Comparison of ENCODE assay signal across 8 cellular contexts in genomic region chr16:20899503-20900298, GRCh38. TPM values are rescaled to one million over a fixed set of nuclear protein-coding genes. Genes with fewer than 3 reads are reported as not detected.
A peak's percentile ranks its signal among the peaks of the same experiment; 100 is the strongest.
DNase-seq lines count a peak whose midpoint lies in the region; ATAC-seq, FAIRE-seq and TF ChIP-seq lines count a peak whose summit lies in the region.

No MANE protein-coding gene starts in this region.

- H4K20me1 ChIP-seq in GM12878 (ENCODE audit: control insufficient read depth, insufficient read depth): no peaks in the 10 kb centered on the region

- no peaks in the 10 kb centered on the region for H3K9me3 ChIP-seq in GM12878 (replicated peaks; ENCODE audit: control insufficient read depth, insufficient read depth, low read length)

- TF ChIP-seq EP300 in GM12878 (IDR thresholded peaks at IDR 0.05; ENCODE audit: borderline replicate concordance in 1 of 2, control insufficient read depth in 1 of 2, low read depth in 2 of 2, low read length in 2 of 2): no peak

- FAIRE-seq in GM12878 (lab: Jason Lieb, UNC): no peak

- peak overlapping the region; percentile 62 for H2AFZ ChIP-seq in GM12878 (ENCODE audit: control insufficient read depth, low read depth, low read length)

- SMC1A ChIA-PET in GM12878 (lab: Charles Lee; ENCODE audit: uncharacterized antibody, unreplicated experiment): interaction anchor here (0.8 to 5.6 kb wide), 12 partner anchors 10 to 259 kb away, joined by 3 to 42 read pairs (median 6); no protein-coding TSS in a partner anchor

- DNase-seq in COLO668 (lab: John Stamatoyannopoulos, UW; ENCODE audit: unreplicated experiment) (peak; percentile 49), LNCaP clone FGC (ENCODE audit: low read depth) (no peak), GM12878 (ENCODE audit: low read depth, low spot score) (no peak), left lobe of liver (ENCODE audit: low spot score) (peak; percentile 75), substantia nigra (lab: John Stamatoyannopoulos, UW) (peak in 23 of 49 donors; percentile 17 to 67 (median 44)), NCI-H1930 (lab: John Stamatoyannopoulos, UW) (no peak), NCI-H510A (lab: John Stamatoyannopoulos, UW) (no peak)
- no peak for DNase-seq in stimulated activated CD4-positive, alpha-beta T cell treated with anti-CD3 and anti-CD28 coated beads, Interleukin-2, amount 100 ng/mL, for 48 hours

- TF ChIP-seq POLR2A in GM12878 (IDR thresholded peaks at IDR 0.05; ENCODE audit: low read depth, low read length): no peak

- peaks cover 22% of the 10 kb centered on the region for H3K4me1 ChIP-seq in GM12878 (ENCODE audit: control insufficient read depth, insufficient read depth, low read length)

- H3K9ac ChIP-seq in GM12878 (ENCODE audit: control insufficient read depth, insufficient read depth, low read length): peak overlapping the region; percentile 89

- TF ChIP-seq CTCF in LNCaP clone FGC (IDR thresholded peaks at IDR 0.05; ENCODE audit: control insufficient read depth, extremely low read depth, insufficient read depth): no peak
- no peak for TF ChIP-seq CTCF in GM12878 (IDR thresholded peaks at IDR 0.05 in 2 of 3, conservative IDR thresholded peaks at IDR 0.05 in 1 of 3; ENCODE audit: control insufficient read depth in 2 of 3, extremely low read depth in 1 of 3, insufficient read depth in 1 of 3, low read depth in 3 of 3, low read length in 3 of 3)

- no TSS peak for BruUV-seq in GM12878 (replicated peaks; lab: Mats Ljungman, UMichigan)

- no peaks in the 10 kb centered on the region for H3K27me3 ChIP-seq in GM12878 (replicated peaks in 1 of 2; ENCODE audit: control insufficient read depth in 2 of 2, insufficient read depth in 2 of 2, low read length in 1 of 2)

- RAD21 ChIA-PET in GM12878 (lab: Charles Lee; ENCODE audit: unreplicated experiment): interaction anchor here (0.6 to 3.8 kb wide), 7 partner anchors 21 to 93 kb away, joined by 3 to 31 read pairs (median 7); partner anchors contain the start of genes ERI2 and REXO5

- under 1% methylated on average over 13 of the region's 23 CpGs for WGBS in GM12878 (ENCODE audit: insufficient coverage, insufficient replicate concordance, low lambda C conversion rate, missing lambda C conversion rate)

- in situ Hi-C loops in GM12878 (cut with MboI): loop anchor here (5.0 kb wide), 1 partner anchor 48 kb away; no protein-coding TSS in a partner anchor

- peaks cover 25% of the 10 kb centered on the region for H3K79me2 ChIP-seq in GM12878 (ENCODE audit: control insufficient read depth, insufficient read depth, low read length)

- H3K4me3 ChIP-seq in LNCaP clone FGC (ENCODE audit: low read depth, low read length) (peak overlapping the region; percentile 86), GM12878 (peak overlapping the region; percentile 82)

- TF ChIP-seq RAD21 in GM12878 (IDR thresholded peaks at IDR 0.05; ENCODE audit: insufficient read depth, low read depth, low read length): no peak

- H3K36me3 ChIP-seq in GM12878 (ENCODE audit: control insufficient read depth in 2 of 2, insufficient read depth in 2 of 2, low read length in 1 of 2): no peaks in the 10 kb centered on the region; a peak in 1 of 4 replicates

- intact Hi-C loops in GM12878 (cut with micrococcal nuclease; ENCODE audit: unreplicated experiment): loop anchor here (2.0 kb wide), 2 partner anchors 25 to 93 kb away; partner anchors contain the start of genes ERI2 and REXO5

- H3K4me2 ChIP-seq in GM12878 (ENCODE audit: control insufficient read depth, insufficient read depth): peak overlapping the region; percentile 82

- peak overlapping the region; percentile 47 for H3K27ac ChIP-seq in GM12878 (ENCODE audit: control insufficient read depth, insufficient read depth)
- peak overlapping the region; percentile 86 for H3K27ac ChIP-seq in substantia nigra (ENCODE audit: low read depth, low read length, poor library complexity, severe bottlenecking)

- POLR2A ChIA-PET in GM12878 (lab: Charles Lee): interaction anchor here (0.6 to 4.3 kb wide), 11 partner anchors 12 to 95 kb away, joined by 3 to 27 read pairs (median 5); no protein-coding TSS in a partner anchor

- CTCF ChIA-PET in GM12878 (lab: Yijun Ruan, JAX): interaction anchor here (1.0 to 5.6 kb wide), 8 partner anchors 12 to 95 kb away, joined by 3 to 36 read pairs (median 4); partner anchors contain the start of genes ERI2 and REXO5

- ATAC-seq in GM12878 (peak; percentile 1; the same call in 1 of the 3 replicates), left lobe of liver (peak; percentile 63)

TF ChIP-seq in GM12878, 131 proteins besides CTCF, POLR2A, EP300 and RAD21:
- TF ChIP-seq TARDBP (IDR thresholded peaks at IDR 0.05; ENCODE audit: borderline replicate concordance) (no peak), ASH2L (IDR thresholded peaks at IDR 0.05; ENCODE audit: borderline replicate concordance, low read depth) (no peak), ELK1 (IDR thresholded peaks at IDR 0.05; ENCODE audit: low read depth, low read length) (no peak), SIN3A (IDR thresholded peaks at IDR 0.05; ENCODE audit: low read depth, low read length) (no peak), MYB (IDR thresholded peaks at IDR 0.05; ENCODE audit: borderline replicate concordance, low read depth, low read length) (no peak), MXI1 (IDR thresholded peaks at IDR 0.05; ENCODE audit: low read depth, low read length) (peak; percentile 50; the same call in 1 of the 2 replicates)
- TF ChIP-seq, protein P1, sequence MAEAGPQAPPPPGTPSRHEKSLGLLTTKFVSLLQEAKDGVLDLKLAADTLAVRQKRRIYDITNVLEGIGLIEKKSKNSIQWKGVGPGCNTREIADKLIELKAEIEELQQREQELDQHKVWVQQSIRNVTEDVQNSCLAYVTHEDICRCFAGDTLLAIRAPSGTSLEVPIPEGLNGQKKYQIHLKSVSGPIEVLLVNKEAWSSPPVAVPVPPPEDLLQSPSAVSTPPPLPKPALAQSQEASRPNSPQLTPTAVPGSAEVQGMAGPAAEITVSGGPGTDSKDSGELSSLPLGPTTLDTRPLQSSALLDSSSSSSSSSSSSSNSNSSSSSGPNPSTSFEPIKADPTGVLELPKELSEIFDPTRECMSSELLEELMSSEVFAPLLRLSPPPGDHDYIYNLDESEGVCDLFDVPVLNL (IDR thresholded peaks at IDR 0.05; ENCODE audit: low read depth, low read length): no peak

RNA-seq across cellular contexts. Expression of gene DCUN1D3, which starts 0.5 kb away (rescaled TPM):
- 6.1 and 7.6 TPM in 2 replicates for total RNA-seq in GM12878 (2013; cell fraction: nucleolus; rRNA removed)
- total RNA-seq in GM12878 (2014; rRNA removed): 2.4 and 2.8 TPM in 2 replicates
- total RNA-seq in GM12878 (2014; rRNA removed; fragmentation: Illumina TruSeq; extraction: Trizol): 2.3 and 2.5 TPM in 2 replicates
- 3.5 and 3.7 TPM in 2 replicates for total RNA-seq in GM12878 (2021)
- polyA plus RNA-seq in GM12878 (2011; ENCODE audit: low read depth): 1.7 TPM
- 4.5 and 5.5 TPM in 2 replicates for polyA plus RNA-seq in GM12878 (2011; rRNA removed)
- polyA plus RNA-seq in GM12878 (2011; cell fraction: cytosol; rRNA removed): 3.1 and 3.5 TPM in 2 replicates
- 6.2 and 7.4 TPM in 2 replicates for polyA plus RNA-seq in GM12878 (2011; cell fraction: nucleus; rRNA removed)
- polyA plus RNA-seq in GM12878 (2012): 2.1 and 2.6 TPM in 2 replicates
- 1.6 and 1.8 TPM in 2 replicates for polyA plus RNA-seq in GM12878 (2014; fragmentation: Illumina TruSeq; extraction: Trizol)
- polyA plus RNA-seq in GM12878 (2014; fragmentation: Nextera tagmentation; extraction: Ambion mirVana): 1 to 10 TPM in 1 of 2 experiments, under 1 TPM in 1; 0.47 to 1.2 TPM
- polyA plus RNA-seq in GM12878 (2014; rRNA removed): 1.9 TPM in 2 replicates
- 1 to 10 TPM; 1.3 to 1.8 TPM for polyA plus RNA-seq in GM12878 (2016; fragmentation: Nextera tagmentation; extraction: Ambion mirVana)
- polyA minus RNA-seq in GM12878 (2011; rRNA and poly(A)+ RNA removed): 6.0 and 7.6 TPM in 2 replicates
- polyA minus RNA-seq in GM12878 (2011; cell fraction: cytosol; rRNA and poly(A)+ RNA removed): 2.4 and 2.9 TPM in 2 replicates
- polyA minus RNA-seq in GM12878 (2011; cell fraction: nucleus; rRNA and poly(A)+ RNA removed): 5.8 and 7.0 TPM in 2 replicates
- total RNA-seq in left lobe of liver: 15.0 TPM

RNA-seq across cellular contexts. Expression of gene LYRM1, which starts 0.9 kb away (rescaled TPM):
- total RNA-seq in GM12878 (2013; cell fraction: nucleolus; rRNA removed): 12.4 and 15.2 TPM in 2 replicates
- total RNA-seq in GM12878 (2014; rRNA removed) (24.9 and 27.2 TPM in 2 replicates), GM12878 (2014; rRNA removed; fragmentation: Illumina TruSeq; extraction: Trizol) (37.2 and 41.0 TPM in 2 replicates), GM12878 (2021) (18.4 and 19.4 TPM in 2 replicates), left lobe of liver (33.9 TPM)
- polyA plus RNA-seq in GM12878 (2011; ENCODE audit: low read depth): 26.1 TPM
- polyA plus RNA-seq in GM12878 (2011; rRNA removed) (54.4 and 81.5 TPM in 2 replicates), GM12878 (2014; fragmentation: Illumina TruSeq; extraction: Trizol) (43.8 and 44.8 TPM in 2 replicates), GM12878 (2014; fragmentation: Nextera tagmentation; extraction: Ambion mirVana) (10 to 100 TPM; 36.9 to 43.7 TPM), GM12878 (2014; rRNA removed) (29.3 and 30.2 TPM in 2 replicates), GM12878 (2016; fragmentation: Nextera tagmentation; extraction: Ambion mirVana) (10 to 100 TPM; 38.9 to 40.5 TPM)
- 28.2 and 33.0 TPM in 2 replicates for polyA plus RNA-seq in GM12878 (2011; cell fraction: cytosol; rRNA removed)
- 18.8 and 24.1 TPM in 2 replicates for polyA plus RNA-seq in GM12878 (2011; cell fraction: nucleus; rRNA removed)
- 26.8 and 27.8 TPM in 2 replicates for polyA plus RNA-seq in GM12878 (2012)
- polyA minus RNA-seq in GM12878 (2011; rRNA and poly(A)+ RNA removed): 20.1 and 26.8 TPM in 2 replicates
- 15.2 and 16.8 TPM in 2 replicates for polyA minus RNA-seq in GM12878 (2011; cell fraction: cytosol; rRNA and poly(A)+ RNA removed)
- 5.7 and 6.6 TPM in 2 replicates for polyA minus RNA-seq in GM12878 (2011; cell fraction: nucleus; rRNA and poly(A)+ RNA removed)

Comparison
In these comparisons a context has a peak if more than half of its experiments do, and no peak if none do; other contexts are left out.
1. DNase-seq: peak in COLO668 (single experiment) and left lobe of liver (single experiment); none in LNCaP clone FGC (single experiment), GM12878 (single experiment), stimulated activated CD4-positive, alpha-beta T cell treated with anti-CD3 and anti-CD28 coated beads, Interleukin-2, amount 100 ng/mL, for 48 hours (0 of 2), NCI-H1930 (0 of 2) and NCI-H510A (single experiment).